In the genomic region with DNA sequence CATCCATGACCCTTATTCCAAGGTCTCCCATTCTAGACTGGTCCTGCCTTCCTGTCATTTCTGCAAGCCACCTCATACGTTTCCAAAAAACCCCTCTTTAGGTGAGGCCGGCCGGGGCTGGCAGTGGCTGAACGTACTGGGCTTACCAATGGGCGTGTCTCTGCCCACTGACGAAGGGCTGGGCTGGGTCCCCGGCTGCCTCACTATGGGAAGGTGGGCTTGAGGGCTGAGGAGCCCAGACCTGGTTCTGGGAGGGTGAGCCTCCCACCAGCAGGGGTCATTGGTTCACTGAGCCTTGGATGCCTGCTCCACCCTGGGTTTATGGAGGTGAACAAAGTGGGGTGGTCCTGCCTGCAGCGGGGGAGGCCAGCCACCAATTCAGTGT, we compare ENCODE assay signal across 16 cellular contexts. TPM values are rescaled to one million over a fixed set of nuclear protein-coding genes. Genes with fewer than 3 reads are reported as not detected.
DNase-seq lines count a peak whose midpoint lies in the region; ATAC-seq and TF ChIP-seq lines count a peak whose summit lies in the region.
"Had no signal": no experiment of that assay in that cellular context is flagged by ENCODE, and none has a peak within 500 bp of the region (broad histone marks: within the 10 kb centered on the region; RNA-seq: fewer than 3 reads in every experiment).

No MANE protein-coding gene starts in this region.

- WGBS in upper lobe of left lung, 2 donors: 72 to 89% methylated on average over 7 to 8 of the region's 8 CpGs

- DNase-seq in breast epithelium (ENCODE audit: low spot score in 2 of 2) (no peak), MCF 10A (ENCODE audit: unreplicated experiment) (no peak), WERI-Rb-1 (no peak), left lobe of liver (ENCODE audit: low spot score) (no peak), upper lobe of left lung (no peak), NCI-H2107 treated with DMSO at 0.1 percent for 48 hours (lab: John Stamatoyannopoulos, UW; ENCODE audit: unreplicated experiment) (no peak)
- DNase-seq: activated CD4-positive, alpha-beta T cell treated with anti-CD3 and anti-CD28 coated beads, Interleukin-2, amount 50 U/mL, for 4 hours; effector memory CD4-positive, alpha-beta T cell; GOT3; hippocampal formation; NCI-H226; T-helper 2 cell had no signal

- no peaks in the 10 kb centered on the region for H3K4me1 Mint-ChIP-seq in MCF 10A (ENCODE audit: insufficient read depth, unreplicated experiment)

- H3K9me3 ChIP-seq in breast epithelium (no peaks in the 10 kb centered on the region), WERI-Rb-1 (ENCODE audit: severe bottlenecking) (no peaks in the 10 kb centered on the region), upper lobe of left lung (no peaks in the 10 kb centered on the region)
- H3K9me3 ChIP-seq: body of pancreas had no signal

- CTCF ChIA-PET in MCF 10A (lab: Yijun Ruan, JAX): interaction anchor here (0.6 to 6.6 kb wide), 4 partner anchors 12 to 845 kb away, joined by 3 to 58 read pairs (median 22); no protein-coding TSS in a partner anchor

- H3K27ac Mint-ChIP-seq in MCF 10A (ENCODE audit: low read depth, unreplicated experiment): no peak overlapping the region

- H3K4me1 ChIP-seq in breast epithelium (no peaks in the 10 kb centered on the region), upper lobe of left lung (peaks cover 4 to 34% (median 13%) of the 10 kb centered on the region in 4 donors)
- H3K4me1 ChIP-seq: neural progenitor cell had no signal

- no peaks in the 10 kb centered on the region for H3K27me3 ChIP-seq in breast epithelium
- no peaks in the 10 kb centered on the region for H3K27me3 ChIP-seq in WERI-Rb-1 (ENCODE audit: insufficient read depth, low read depth, severe bottlenecking)
- no peaks in the 10 kb centered on the region for H3K27me3 ChIP-seq in upper lobe of left lung
- H3K27me3 ChIP-seq: body of pancreas, neural progenitor cell had no signal

- H3K36me3 ChIP-seq in breast epithelium (no peaks in the 10 kb centered on the region), WERI-Rb-1 (no peaks in the 10 kb centered on the region; the same call in 1 of the 2 replicates), upper lobe of left lung (peaks cover 0 to 52% (median 19%) of the 10 kb centered on the region in 4 donors)
- H3K36me3 ChIP-seq: neural progenitor cell had no signal

- H3K4me3 ChIP-seq in breast epithelium: no peak overlapping the region
- no peak overlapping the region for H3K4me3 ChIP-seq in WERI-Rb-1 (ENCODE audit: low read depth, low read length)
- H3K4me3 ChIP-seq in upper lobe of left lung: no peak overlapping the region
- H3K4me3 ChIP-seq: body of pancreas, neural progenitor cell had no signal

- peaks cover 11% of the 10 kb centered on the region for H3K36me3 Mint-ChIP-seq in MCF 10A (ENCODE audit: insufficient read depth, unreplicated experiment)
- H3K36me3 Mint-ChIP-seq: neural progenitor cell had no signal

- no peaks in the 10 kb centered on the region for H3K27me3 Mint-ChIP-seq in MCF 10A (ENCODE audit: insufficient read depth, unreplicated experiment)

- no peaks in the 10 kb centered on the region for H3K9me3 Mint-ChIP-seq in MCF 10A (ENCODE audit: unreplicated experiment)
- H3K9me3 Mint-ChIP-seq: neural progenitor cell had no signal

- peak overlapping the region; percentile 8 to 82 for H3K27ac ChIP-seq in breast epithelium
- H3K27ac ChIP-seq in WERI-Rb-1: peak overlapping the region; percentile 80
- peak overlapping the region; percentile 25 to 56 (median 45) for H3K27ac ChIP-seq in upper lobe of left lung
- H3K27ac ChIP-seq: neural progenitor cell had no signal

- no peak for TF ChIP-seq EP300 in upper lobe of left lung (IDR thresholded peaks at IDR 0.05)

- peak; percentile 0 for ATAC-seq in left lobe of liver
- ATAC-seq in upper lobe of left lung (ENCODE audit: low FRiP score in 2 of 2): peak in 1 of 2 donors; percentile 2
- ATAC-seq in GM18519 (IDR thresholded peaks at IDR 0.05; ENCODE audit: low FRiP score, unreplicated experiment): no peak
- no peak for ATAC-seq in HG03457 (IDR thresholded peaks at IDR 0.05; ENCODE audit: unreplicated experiment)

- intact Hi-C loops in breast epithelium (cut with DNase I; ENCODE audit: low total_unique reads): no loop called here
- intact Hi-C loops in MCF 10A (cut with micrococcal nuclease): no loop called here

- TF ChIP-seq CTCF in breast epithelium (IDR thresholded peaks at IDR 0.05) (no peak), MCF 10A (IDR thresholded peaks at IDR 0.05; ENCODE audit: unreplicated experiment) (no peak), WERI-Rb-1 (IDR thresholded peaks at IDR 0.05; ENCODE audit: low read depth, low read length) (0 out of 2 replicates have a peak, but pooled peaks have one; percentile 32), upper lobe of left lung (IDR thresholded peaks at IDR 0.05) (no peak)

- POLR2A ChIA-PET in MCF 10A (lab: Yijun Ruan, JAX): interaction anchor here (1.0 to 2.3 kb wide), 2 partner anchors 19 to 94 kb away, joined by 3 to 11 read pairs; a partner anchor contains a TSS

- no TSS peak for BruUV-seq in MCF 10A (replicated peaks; lab: Mats Ljungman, UMichigan)

- no peak overlapping the region for H3K4me3 Mint-ChIP-seq in MCF 10A (ENCODE audit: unreplicated experiment)
- H3K4me3 Mint-ChIP-seq: neural progenitor cell had no signal

- TF ChIP-seq POLR2A in breast epithelium (IDR thresholded peaks at IDR 0.05) (no peak), upper lobe of left lung (IDR thresholded peaks at IDR 0.05) (no peak)

RNA-seq across cellular contexts. Expression of a gene that starts 19.9 kb away (rescaled TPM):
- total RNA-seq in breast epithelium (1 to 10 TPM; 1.9 to 4.5 (median 4.3) TPM), MCF 10A (2022) (3.7 and 4.1 TPM in 2 replicates), left lobe of liver (73.7 TPM), upper lobe of left lung (10 to 100 TPM in 1 of 6 donors, 1 to 10 TPM in 5; 5.1 to 50.3 (median 6.2) TPM)

RNA-seq across cellular contexts. Expression of a gene that starts 45.4 kb away (rescaled TPM):
- total RNA-seq in breast epithelium: 10 to 100 TPM; 32.4 to 54.6 (median 51.8) TPM
- total RNA-seq in MCF 10A (2022): 106 and 119 TPM in 2 replicates
- 27.9 TPM for total RNA-seq in left lobe of liver
- 10 to 100 TPM; 14.7 to 50.6 (median 31.0) TPM for total RNA-seq in upper lobe of left lung
